ENCODE assay signal across 19 cellular contexts in the genomic region with DNA sequence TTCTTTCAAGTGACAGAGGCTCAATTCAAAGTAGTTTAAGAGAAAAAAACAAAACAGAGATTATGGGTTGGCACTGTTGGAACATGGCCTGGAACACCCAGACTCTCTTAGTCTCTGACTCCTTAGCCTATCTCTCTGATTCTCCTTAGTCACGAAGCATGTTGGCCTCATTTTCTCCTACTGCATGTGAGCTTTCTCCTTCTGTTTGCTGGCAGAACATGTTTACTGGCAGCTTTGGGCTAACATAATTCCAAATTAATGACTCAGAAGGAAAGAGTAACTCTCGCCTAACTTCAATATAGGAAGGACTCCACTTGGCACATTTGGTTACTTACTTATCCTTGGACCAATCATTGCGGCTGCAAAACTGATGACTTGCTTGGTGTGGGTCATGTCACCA. TPM values are rescaled to one million over a fixed set of nuclear protein-coding genes. Genes with fewer than 3 reads are reported as not detected.
DNase-seq lines count a peak whose midpoint lies in the region; ATAC-seq, FAIRE-seq and TF ChIP-seq lines count a peak whose summit lies in the region.
"Had no signal": no experiment of that assay in that cellular context is flagged by ENCODE, and none has a peak within 500 bp of the region (broad histone marks: within the 10 kb centered on the region; RNA-seq: fewer than 3 reads in every experiment).

No MANE protein-coding gene starts in this region.

- intact Hi-C loops in activated T-helper 2 cell treated with anti-CD3 and anti-CD28 coated beads, Interferon-gamma antibody, Interleukin-2, Interleukin-4, amounts not matched to agents 10 μg/mL and 5 μg/mL and 100 μg/mL, durations not matched to agents 14 hours and 24 hours and 36 hours (cut with micrococcal nuclease): no loop called here

- TF ChIP-seq CTCF in astrocyte (IDR thresholded peaks at IDR 0.05; ENCODE audit: insufficient read depth, low read depth, low read length) (no peak), fibroblast of mammary gland (conservative IDR thresholded peaks at IDR 0.05; ENCODE audit: control insufficient read depth, insufficient read depth, low read depth, low read length) (no peak)

- H3K79me2 ChIP-seq in astrocyte (ENCODE audit: insufficient read depth, low read length): no peaks in the 10 kb centered on the region

- no peaks in the 10 kb centered on the region for H4K20me1 ChIP-seq in astrocyte (ENCODE audit: insufficient read depth, low read length)

- no peak overlapping the region for H3K27ac Mint-ChIP-seq in astrocyte (ENCODE audit: unreplicated experiment)
- no peak overlapping the region for H3K27ac Mint-ChIP-seq in activated T-helper 2 cell treated with anti-CD3 and anti-CD28 coated beads, Interferon-gamma antibody, Interleukin-2, Interleukin-4, amounts not matched to agents 10 μg/mL and 5 μg/mL and 100 μg/mL, durations not matched to agents 14 hours and 24 hours and 36 hours
- H3K27ac Mint-ChIP-seq: B cell; CD4-positive, alpha-beta T cell had no signal

- H3K36me3 ChIP-seq in astrocyte (ENCODE audit: insufficient read depth, low read length): no peaks in the 10 kb centered on the region
- H3K36me3 ChIP-seq: SJSA1 had no signal

- no peaks in the 10 kb centered on the region for H3K36me3 Mint-ChIP-seq in astrocyte (ENCODE audit: low read depth, unreplicated experiment)
- no peaks in the 10 kb centered on the region for H3K36me3 Mint-ChIP-seq in activated T-helper 2 cell treated with anti-CD3 and anti-CD28 coated beads, Interferon-gamma antibody, Interleukin-2, Interleukin-4, amounts not matched to agents 10 μg/mL and 5 μg/mL and 100 μg/mL, durations not matched to agents 14 hours and 24 hours and 36 hours (ENCODE audit: low read depth)

- H3K9ac ChIP-seq in astrocyte (ENCODE audit: low read length): no peak overlapping the region

- H3K27ac ChIP-seq in astrocyte (ENCODE audit: low read depth, low read length): no peak overlapping the region
- H3K27ac ChIP-seq: SJSA1 had no signal

- no peaks in the 10 kb centered on the region for H3K27me3 ChIP-seq in astrocyte (ENCODE audit: insufficient read depth, low read length)
- H3K27me3 ChIP-seq: SJSA1 had no signal

- no peak overlapping the region for H3K4me3 Mint-ChIP-seq in astrocyte (ENCODE audit: unreplicated experiment)
- H3K4me3 Mint-ChIP-seq in activated T-helper 2 cell treated with anti-CD3 and anti-CD28 coated beads, Interferon-gamma antibody, Interleukin-2, Interleukin-4, amounts not matched to agents 10 μg/mL and 5 μg/mL and 100 μg/mL, durations not matched to agents 14 hours and 24 hours and 36 hours (ENCODE audit: low read depth): no peak overlapping the region
- H3K4me3 Mint-ChIP-seq: B cell; CD4-positive, alpha-beta T cell had no signal

- no peaks in the 10 kb centered on the region for H3K4me1 Mint-ChIP-seq in astrocyte (ENCODE audit: low read depth, unreplicated experiment)
- H3K4me1 Mint-ChIP-seq in activated T-helper 2 cell treated with anti-CD3 and anti-CD28 coated beads, Interferon-gamma antibody, Interleukin-2, Interleukin-4, amounts not matched to agents 10 μg/mL and 5 μg/mL and 100 μg/mL, durations not matched to agents 14 hours and 24 hours and 36 hours (ENCODE audit: low read depth): no peaks in the 10 kb centered on the region
- H3K4me1 Mint-ChIP-seq: B cell had no signal

- H3K9me3 ChIP-seq in astrocyte (ENCODE audit: insufficient read depth, low read depth, low read length): no peaks in the 10 kb centered on the region
- H3K9me3 ChIP-seq: SJSA1 had no signal

- H2AFZ ChIP-seq in astrocyte (ENCODE audit: low read depth, low read length): no peak overlapping the region

- H3K4me3 ChIP-seq in astrocyte (ENCODE audit: insufficient read depth, low read depth, low read length): no peak overlapping the region
- H3K4me3 ChIP-seq in fibroblast of mammary gland (ENCODE audit: control insufficient read depth, low read depth, low read length): no peak overlapping the region
- H3K4me3 ChIP-seq: SJSA1 had no signal

- no peaks in the 10 kb centered on the region for H3K27me3 Mint-ChIP-seq in astrocyte (ENCODE audit: low read depth, unreplicated experiment)
- H3K27me3 Mint-ChIP-seq in activated T-helper 2 cell treated with anti-CD3 and anti-CD28 coated beads, Interferon-gamma antibody, Interleukin-2, Interleukin-4, amounts not matched to agents 10 μg/mL and 5 μg/mL and 100 μg/mL, durations not matched to agents 14 hours and 24 hours and 36 hours (ENCODE audit: low read depth): peaks cover 2% of the 10 kb centered on the region

- peaks cover 3% of the 10 kb centered on the region for H3K9me3 Mint-ChIP-seq in astrocyte (ENCODE audit: unreplicated experiment)
- H3K9me3 Mint-ChIP-seq in activated T-helper 2 cell treated with anti-CD3 and anti-CD28 coated beads, Interferon-gamma antibody, Interleukin-2, Interleukin-4, amounts not matched to agents 10 μg/mL and 5 μg/mL and 100 μg/mL, durations not matched to agents 14 hours and 24 hours and 36 hours: no peaks in the 10 kb centered on the region

- DNase-seq in GM03348 (ENCODE audit: low spot score): peak; percentile 4
- DNase-seq in HS-5 (ENCODE audit: low read depth): peak; percentile 16
- DNase-seq in astrocyte (ENCODE audit: low read depth): peak; percentile 7
- DNase-seq in fibroblast of mammary gland (ENCODE audit: low read depth): peak; percentile 73
- no peak for DNase-seq in activated T-helper 2 cell treated with anti-CD3 and anti-CD28 coated beads, Interferon-gamma antibody, Interleukin-2, Interleukin-4, amounts not matched to agents 10 μg/mL and 5 μg/mL and 100 μg/mL, durations not matched to agents 14 hours and 24 hours and 36 hours (ENCODE audit: low spot score)
- DNase-seq in NCI-H2029 (lab: John Stamatoyannopoulos, UW): no peak
- DNase-seq: CD4-positive, alpha-beta T cell; EL; KG1; MM.1S; NCI-H1092 treated with DMSO at 0.1 percent for 48 hours; NCI-H526 treated with DMSO at 0.1 percent for 48 hours; NK-92 treated with Interleukin-12 subunit alpha and Interleukin-12 subunit beta, amount 100 ng/mL, for 24 hours; SW 1271 had no signal

- H3K4me1 ChIP-seq in astrocyte (ENCODE audit: insufficient read depth, low read length): no peaks in the 10 kb centered on the region
- H3K4me1 ChIP-seq: SJSA1 had no signal

- H3K4me2 ChIP-seq in astrocyte (ENCODE audit: low read length): no peak overlapping the region

- no peak for FAIRE-seq in astrocyte (lab: Jason Lieb, UNC)
- FAIRE-seq: HepG2 had no signal

- ATAC-seq in HG02852 (IDR thresholded peaks at IDR 0.05; ENCODE audit: unreplicated experiment) (no peak), HG03196 (IDR thresholded peaks at IDR 0.05; ENCODE audit: unreplicated experiment) (no peak)
- ATAC-seq: HepG2 had no signal

RNA-seq across cellular contexts. Expression of a gene that starts 21.7 kb away (rescaled TPM):
- not detected in 2 replicates for total RNA-seq in astrocyte
- total RNA-seq in activated T-helper 2 cell treated with anti-CD3 and anti-CD28 coated beads, Interferon-gamma antibody, Interleukin-2, Interleukin-4, amounts not matched to agents 10 μg/mL and 5 μg/mL and 100 μg/mL, durations not matched to agents 14 hours and 24 hours and 36 hours: not detected in 2 replicates
- total RNA-seq: B cell; CD4-positive, alpha-beta T cell; HepG2; SJSA1 had no signal

Comparison
In these comparisons a context has a peak if more than half of its experiments do, and no peak if none do; other contexts are left out.
1. DNase-seq: peak in GM03348 (single experiment), HS-5 (single experiment), astrocyte (single experiment) and fibroblast of mammary gland (single experiment); none in activated T-helper 2 cell treated with anti-CD3 and anti-CD28 coated beads, Interferon-gamma antibody, Interleukin-2, Interleukin-4, amounts not matched to agents 10 μg/mL and 5 μg/mL and 100 μg/mL, durations not matched to agents 14 hours and 24 hours and 36 hours (single experiment) and NCI-H2029 (single experiment).